ENCODE assay signal across 2 cellular contexts in the genomic region with DNA sequence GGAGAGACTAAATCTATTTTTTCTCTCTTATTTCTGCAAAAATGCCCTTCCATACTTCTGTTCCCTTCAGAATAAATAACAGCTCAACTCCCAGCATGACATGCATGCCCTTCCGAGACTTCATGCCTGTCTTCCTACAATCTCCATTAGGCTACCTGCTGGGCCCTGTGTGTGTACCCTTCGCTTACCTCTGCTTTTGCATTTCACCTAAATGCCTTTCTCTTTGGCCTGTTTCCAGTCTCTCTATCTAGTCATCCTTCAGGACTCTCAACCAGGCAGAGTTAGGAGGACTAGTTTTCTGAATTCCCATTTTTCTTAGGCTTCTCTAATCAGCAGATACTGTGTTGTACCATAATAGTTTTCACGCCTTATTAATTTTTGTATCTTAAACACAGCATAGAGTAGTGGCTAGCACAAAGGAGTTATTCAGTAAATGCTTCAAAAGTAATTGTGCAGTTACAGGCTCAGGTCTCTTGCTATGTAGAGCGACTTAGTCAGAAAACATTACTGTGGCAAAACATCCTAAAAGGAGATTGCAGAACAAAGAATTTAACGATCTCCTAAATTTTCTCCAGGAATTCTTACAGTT.
TF ChIP-seq lines count a peak whose summit lies in the region.

No MANE protein-coding gene starts in this region.

TF ChIP-seq in SK-N-SH treated with all-trans-retinoic acid at 6 μM for 48 hours, 23 proteins besides CTCF, POLR2A, EP300 and RAD21 (continued from another document):
- no peak for TF ChIP-seq CSDC2 (CRISPR knock-in tag; IDR thresholded peaks at IDR 0.05)
TF ChIP-seq in SK-N-SH treated with all-trans-retinoic acid at 6 μM for 48 hours: peak in this region for 0.

TF ChIP-seq in SK-N-SH, 30 proteins besides CTCF, POLR2A, EP300 and RAD21 (continued from another document):
- TF ChIP-seq, protein P1, sequence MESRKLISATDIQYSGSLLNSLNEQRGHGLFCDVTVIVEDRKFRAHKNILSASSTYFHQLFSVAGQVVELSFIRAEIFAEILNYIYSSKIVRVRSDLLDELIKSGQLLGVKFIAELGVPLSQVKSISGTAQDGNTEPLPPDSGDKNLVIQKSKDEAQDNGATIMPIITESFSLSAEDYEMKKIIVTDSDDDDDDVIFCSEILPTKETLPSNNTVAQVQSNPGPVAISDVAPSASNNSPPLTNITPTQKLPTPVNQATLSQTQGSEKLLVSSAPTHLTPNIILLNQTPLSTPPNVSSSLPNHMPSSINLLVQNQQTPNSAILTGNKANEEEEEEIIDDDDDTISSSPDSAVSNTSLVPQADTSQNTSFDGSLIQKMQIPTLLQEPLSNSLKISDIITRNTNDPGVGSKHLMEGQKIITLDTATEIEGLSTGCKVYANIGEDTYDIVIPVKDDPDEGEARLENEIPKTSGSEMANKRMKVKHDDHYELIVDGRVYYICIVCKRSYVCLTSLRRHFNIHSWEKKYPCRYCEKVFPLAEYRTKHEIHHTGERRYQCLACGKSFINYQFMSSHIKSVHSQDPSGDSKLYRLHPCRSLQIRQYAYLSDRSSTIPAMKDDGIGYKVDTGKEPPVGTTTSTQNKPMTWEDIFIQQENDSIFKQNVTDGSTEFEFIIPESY (IDR thresholded peaks at IDR 0.05; ENCODE audit: borderline replicate concordance, low read depth), result no peak
- TF ChIP-seq, protein P2, sequence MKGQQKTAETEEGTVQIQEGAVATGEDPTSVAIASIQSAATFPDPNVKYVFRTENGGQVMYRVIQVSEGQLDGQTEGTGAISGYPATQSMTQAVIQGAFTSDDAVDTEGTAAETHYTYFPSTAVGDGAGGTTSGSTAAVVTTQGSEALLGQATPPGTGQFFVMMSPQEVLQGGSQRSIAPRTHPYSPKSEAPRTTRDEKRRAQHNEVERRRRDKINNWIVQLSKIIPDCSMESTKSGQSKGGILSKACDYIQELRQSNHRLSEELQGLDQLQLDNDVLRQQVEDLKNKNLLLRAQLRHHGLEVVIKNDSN (IDR thresholded peaks at IDR 0.05; ENCODE audit: borderline replicate concordance, low read depth), result no peak
- no peak for TF ChIP-seq NRF1 (IDR thresholded peaks at IDR 0.05; ENCODE audit: low read depth, low read length)
- TF ChIP-seq GATA2 (CRISPR knock-in tag; IDR thresholded peaks at IDR 0.05), result no peak
- TF ChIP-seq FOXJ3 (CRISPR knock-in tag; IDR thresholded peaks at IDR 0.05), result no peak
- TF ChIP-seq, protein P3, sequence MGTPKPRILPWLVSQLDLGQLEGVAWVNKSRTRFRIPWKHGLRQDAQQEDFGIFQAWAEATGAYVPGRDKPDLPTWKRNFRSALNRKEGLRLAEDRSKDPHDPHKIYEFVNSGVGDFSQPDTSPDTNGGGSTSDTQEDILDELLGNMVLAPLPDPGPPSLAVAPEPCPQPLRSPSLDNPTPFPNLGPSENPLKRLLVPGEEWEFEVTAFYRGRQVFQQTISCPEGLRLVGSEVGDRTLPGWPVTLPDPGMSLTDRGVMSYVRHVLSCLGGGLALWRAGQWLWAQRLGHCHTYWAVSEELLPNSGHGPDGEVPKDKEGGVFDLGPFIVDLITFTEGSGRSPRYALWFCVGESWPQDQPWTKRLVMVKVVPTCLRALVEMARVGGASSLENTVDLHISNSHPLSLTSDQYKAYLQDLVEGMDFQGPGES (IDR thresholded peaks at IDR 0.05; ENCODE audit: low read depth, low read length), result no peak
- no peak for TF ChIP-seq CHD2 (IDR thresholded peaks at IDR 0.05; ENCODE audit: low read length, partially characterized antibody)
- no peak for TF ChIP-seq FOXM1 (IDR thresholded peaks at IDR 0.05; ENCODE audit: low read depth)
- no peak for TF ChIP-seq JUND (IDR thresholded peaks at IDR 0.05)
- TF ChIP-seq POLR2AphosphoS5 (IDR thresholded peaks at IDR 0.05; ENCODE audit: low read depth, low read length), result no peak
- no peak for TF ChIP-seq RFX5 (IDR thresholded peaks at IDR 0.05; ENCODE audit: low read length)
- TF ChIP-seq, protein P4, sequence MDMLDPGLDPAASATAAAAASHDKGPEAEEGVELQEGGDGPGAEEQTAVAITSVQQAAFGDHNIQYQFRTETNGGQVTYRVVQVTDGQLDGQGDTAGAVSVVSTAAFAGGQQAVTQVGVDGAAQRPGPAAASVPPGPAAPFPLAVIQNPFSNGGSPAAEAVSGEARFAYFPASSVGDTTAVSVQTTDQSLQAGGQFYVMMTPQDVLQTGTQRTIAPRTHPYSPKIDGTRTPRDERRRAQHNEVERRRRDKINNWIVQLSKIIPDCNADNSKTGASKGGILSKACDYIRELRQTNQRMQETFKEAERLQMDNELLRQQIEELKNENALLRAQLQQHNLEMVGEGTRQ (IDR thresholded peaks at IDR 0.05; ENCODE audit: borderline replicate concordance, low read depth, low read length), result no peak
- TF ChIP-seq EZH2phosphoT487 (IDR thresholded peaks at IDR 0.05; ENCODE audit: borderline replicate concordance, low read depth), result no peak
- no peak for TF ChIP-seq RXRA (IDR thresholded peaks at IDR 0.05; ENCODE audit: borderline replicate concordance, low read depth)
- no peak for TF ChIP-seq RCOR1 (IDR thresholded peaks at IDR 0.05; ENCODE audit: low read length)
- no peak for TF ChIP-seq TAF1 (IDR thresholded peaks at IDR 0.05; ENCODE audit: borderline replicate concordance, low read depth, low read length)
- TF ChIP-seq, protein P5, sequence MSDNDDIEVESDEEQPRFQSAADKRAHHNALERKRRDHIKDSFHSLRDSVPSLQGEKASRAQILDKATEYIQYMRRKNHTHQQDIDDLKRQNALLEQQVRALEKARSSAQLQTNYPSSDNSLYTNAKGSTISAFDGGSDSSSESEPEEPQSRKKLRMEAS (IDR thresholded peaks at IDR 0.05; ENCODE audit: low read depth), result no peak
- no peak for TF ChIP-seq ELF1 (IDR thresholded peaks at IDR 0.05)
- TF ChIP-seq, protein P6, sequence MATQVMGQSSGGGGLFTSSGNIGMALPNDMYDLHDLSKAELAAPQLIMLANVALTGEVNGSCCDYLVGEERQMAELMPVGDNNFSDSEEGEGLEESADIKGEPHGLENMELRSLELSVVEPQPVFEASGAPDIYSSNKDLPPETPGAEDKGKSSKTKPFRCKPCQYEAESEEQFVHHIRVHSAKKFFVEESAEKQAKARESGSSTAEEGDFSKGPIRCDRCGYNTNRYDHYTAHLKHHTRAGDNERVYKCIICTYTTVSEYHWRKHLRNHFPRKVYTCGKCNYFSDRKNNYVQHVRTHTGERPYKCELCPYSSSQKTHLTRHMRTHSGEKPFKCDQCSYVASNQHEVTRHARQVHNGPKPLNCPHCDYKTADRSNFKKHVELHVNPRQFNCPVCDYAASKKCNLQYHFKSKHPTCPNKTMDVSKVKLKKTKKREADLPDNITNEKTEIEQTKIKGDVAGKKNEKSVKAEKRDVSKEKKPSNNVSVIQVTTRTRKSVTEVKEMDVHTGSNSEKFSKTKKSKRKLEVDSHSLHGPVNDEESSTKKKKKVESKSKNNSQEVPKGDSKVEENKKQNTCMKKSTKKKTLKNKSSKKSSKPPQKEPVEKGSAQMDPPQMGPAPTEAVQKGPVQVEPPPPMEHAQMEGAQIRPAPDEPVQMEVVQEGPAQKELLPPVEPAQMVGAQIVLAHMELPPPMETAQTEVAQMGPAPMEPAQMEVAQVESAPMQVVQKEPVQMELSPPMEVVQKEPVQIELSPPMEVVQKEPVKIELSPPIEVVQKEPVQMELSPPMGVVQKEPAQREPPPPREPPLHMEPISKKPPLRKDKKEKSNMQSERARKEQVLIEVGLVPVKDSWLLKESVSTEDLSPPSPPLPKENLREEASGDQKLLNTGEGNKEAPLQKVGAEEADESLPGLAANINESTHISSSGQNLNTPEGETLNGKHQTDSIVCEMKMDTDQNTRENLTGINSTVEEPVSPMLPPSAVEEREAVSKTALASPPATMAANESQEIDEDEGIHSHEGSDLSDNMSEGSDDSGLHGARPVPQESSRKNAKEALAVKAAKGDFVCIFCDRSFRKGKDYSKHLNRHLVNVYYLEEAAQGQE (IDR thresholded peaks at IDR 0.05; ENCODE audit: low read depth, low read length), result no peak
